ENCODE assay signal across 8 cellular contexts in the genomic region with DNA sequence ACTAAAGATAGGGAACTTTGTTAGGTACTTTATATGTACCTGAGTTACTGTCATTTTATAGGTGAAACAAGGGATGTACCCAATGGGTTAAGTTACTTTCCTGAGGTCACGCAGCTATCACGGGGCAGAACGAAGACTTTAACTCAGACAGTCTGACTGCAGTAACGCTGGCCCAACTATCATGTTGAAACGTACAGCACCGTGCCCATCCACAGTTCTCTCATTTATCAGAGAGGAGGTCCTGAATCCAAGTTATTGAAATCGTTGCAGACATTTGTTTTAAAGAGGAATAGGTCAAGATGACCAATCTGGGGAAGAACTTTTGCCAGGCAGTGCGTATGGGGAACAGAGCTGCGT. TPM values are rescaled to one million over a fixed set of nuclear protein-coding genes. Genes with fewer than 3 reads are reported as not detected.
DNase-seq lines count a peak whose midpoint lies in the region; ATAC-seq, FAIRE-seq and TF ChIP-seq lines count a peak whose summit lies in the region.

No MANE protein-coding gene starts in this region.

- FAIRE-seq in H54 (lab: Jason Lieb, UNC), result no peak

- no peaks in the 10 kb centered on the region for H3K36me3 Mint-ChIP-seq in CD4-positive, CD25-positive, alpha-beta regulatory T cell

- H3K9me3 ChIP-seq in CD4-positive, CD25-positive, alpha-beta regulatory T cell (ENCODE audit: control insufficient read depth in 2 of 2, low read length in 2 of 2), result no peaks in the 10 kb centered on the region
- H3K9me3 ChIP-seq in Panc1 (ENCODE audit: control insufficient read depth, insufficient read depth, low read depth, low read length), result no peaks in the 10 kb centered on the region
- no peaks in the 10 kb centered on the region for H3K9me3 ChIP-seq in stomach smooth muscle (ENCODE audit: control insufficient read depth in 2 of 2, low read length in 2 of 2)

- peaks cover 25 to 64% (median 37%) of the 10 kb centered on the region in 4 donors for H3K4me1 Mint-ChIP-seq in CD4-positive, CD25-positive, alpha-beta regulatory T cell

- peak overlapping the region; percentile 70 to 91 (median 85) for H3K27ac Mint-ChIP-seq in CD4-positive, CD25-positive, alpha-beta regulatory T cell

- H3K9ac ChIP-seq in stomach smooth muscle (ENCODE audit: low read length in 2 of 2), result peak overlapping the region in 1 of 2 donors; percentile 13

- peak in 1 of 3 donors; percentile 6 for DNase-seq in CD4-positive, CD25-positive, alpha-beta regulatory T cell
- DNase-seq in Panc1 (ENCODE audit: low read depth, low spot score) (no peak), foreskin fibroblast (no peak), NCI-H2081 treated with DMSO at 0.1 percent for 48 hours (lab: John Stamatoyannopoulos, UW) (no peak), H54 (ENCODE audit: insufficient read length, low spot score) (no peak)

- no peak for TF ChIP-seq CTCF in Panc1 (IDR thresholded peaks at IDR 0.05)
- no peak for TF ChIP-seq CTCF in foreskin fibroblast (IDR thresholded peaks at IDR 0.05; ENCODE audit: low read depth, low read length)

- CTCF ChIA-PET in Panc1 (lab: Charles Lee), result no interaction called here

- TF ChIP-seq POLR2A in H54 (IDR thresholded peaks at IDR 0.05; ENCODE audit: low read depth, low read length), result no peak

- H3K27ac ChIP-seq in CD4-positive, CD25-positive, alpha-beta regulatory T cell (ENCODE audit: insufficient read depth, low read length, poor library complexity, severe bottlenecking), result peak overlapping the region; percentile 79
- H3K27ac ChIP-seq in Panc1 (ENCODE audit: low read length) (peak overlapping the region; percentile 69), stomach smooth muscle (ENCODE audit: low read length) (no peak overlapping the region)

- H3K4me3 Mint-ChIP-seq in CD4-positive, CD25-positive, alpha-beta regulatory T cell, result peak overlapping the region; percentile 86 to 95 (median 88)

- H3K4me1 ChIP-seq in CD4-positive, CD25-positive, alpha-beta regulatory T cell (ENCODE audit: control insufficient read depth, insufficient read depth, low read length, poor library complexity, severe bottlenecking), result peaks cover 39% of the 10 kb centered on the region
- peaks cover 24% of the 10 kb centered on the region for H3K4me1 ChIP-seq in Panc1 (ENCODE audit: control insufficient read depth, insufficient read depth, low read length)
- H3K4me1 ChIP-seq in stomach smooth muscle (ENCODE audit: control insufficient read depth, insufficient read depth, low read length), result peaks cover 11% of the 10 kb centered on the region

- POLR2A ChIA-PET in Panc1 (lab: Charles Lee), result interaction anchor here (0.6 kb wide), 1 partner anchor 1158 kb away, joined by 4 read pairs; no protein-coding TSS in a partner anchor

- H3K27me3 ChIP-seq in CD4-positive, CD25-positive, alpha-beta regulatory T cell (ENCODE audit: control insufficient read depth, insufficient read depth, low read length), result no peaks in the 10 kb centered on the region
- H3K27me3 ChIP-seq in Panc1 (ENCODE audit: control insufficient read depth, insufficient read depth, low read length), result no peaks in the 10 kb centered on the region
- peaks cover 8 to 11% of the 10 kb centered on the region in 2 donors for H3K27me3 ChIP-seq in stomach smooth muscle (ENCODE audit: control insufficient read depth in 1 of 2, insufficient read depth in 2 of 2, low read length in 2 of 2)

- H3K9me3 Mint-ChIP-seq in CD4-positive, CD25-positive, alpha-beta regulatory T cell, result no peaks in the 10 kb centered on the region

- BruUV-seq in Panc1 (replicated peaks; lab: Mats Ljungman, UMichigan), result no TSS peak

- intact Hi-C loops in Panc1 (cut with micrococcal nuclease; ENCODE audit: unreplicated experiment), result no loop called here

- no peaks in the 10 kb centered on the region for H3K36me3 ChIP-seq in CD4-positive, CD25-positive, alpha-beta regulatory T cell (ENCODE audit: control insufficient read depth, insufficient read depth, low read length)
- H3K36me3 ChIP-seq in Panc1 (ENCODE audit: control insufficient read depth, insufficient read depth, low read length) (no peaks in the 10 kb centered on the region), stomach smooth muscle (ENCODE audit: control insufficient read depth in 2 of 2, insufficient read depth in 2 of 2, low read length in 2 of 2) (no peaks in the 10 kb centered on the region)

- ATAC-seq in CD4-positive, CD25-positive, alpha-beta regulatory T cell (ENCODE audit: low read depth in 2 of 2), result peak; percentile 19 to 23
- ATAC-seq in GM21723 (IDR thresholded peaks at IDR 0.05; ENCODE audit: unreplicated experiment) (peak; percentile 2), Panc1 (peak; percentile 28; the same call in 1 of the 2 replicates), HG02588 (IDR thresholded peaks at IDR 0.05; ENCODE audit: unreplicated experiment) (no peak)

- peak overlapping the region; percentile 71 for H3K4me3 ChIP-seq in CD4-positive, CD25-positive, alpha-beta regulatory T cell (ENCODE audit: low read depth, low read length)
- H3K4me3 ChIP-seq in Panc1 (ENCODE audit: low read depth in 2 of 2, low read length in 2 of 2) (peak overlapping the region; percentile 64 to 86), foreskin fibroblast (ENCODE audit: low read depth in 1 of 2, low read length in 2 of 2) (peak overlapping the region; percentile 42 to 54), stomach smooth muscle (ENCODE audit: low read length in 2 of 2) (peak overlapping the region; percentile 60 to 67)

- in situ Hi-C loops in Panc1 (cut with HindIII; ENCODE audit: low pct_unique_long_range_greater_than_20kb, low sequenced_read_pairs), result no loop called here

- H3K27me3 Mint-ChIP-seq in CD4-positive, CD25-positive, alpha-beta regulatory T cell, result peaks cover 4% of the 10 kb centered on the region

RNA-seq across cellular contexts. Expression of gene C12orf75, which starts 0.6 kb away (rescaled TPM):
- total RNA-seq in CD4-positive, CD25-positive, alpha-beta regulatory T cell, result 64.6 TPM
- 100 to 1,000 TPM in 1 of 4 donors, 10 to 100 TPM in 3; 53.0 to 184 (median 91.0) TPM for polyA plus RNA-seq in CD4-positive, CD25-positive, alpha-beta regulatory T cell
- 132 TPM for total RNA-seq in Panc1 (2021; ENCODE audit: unreplicated experiment)
- 87.3 TPM for polyA plus RNA-seq in Panc1 (2012; ENCODE audit: insufficient read length)
